In the genomic region with DNA sequence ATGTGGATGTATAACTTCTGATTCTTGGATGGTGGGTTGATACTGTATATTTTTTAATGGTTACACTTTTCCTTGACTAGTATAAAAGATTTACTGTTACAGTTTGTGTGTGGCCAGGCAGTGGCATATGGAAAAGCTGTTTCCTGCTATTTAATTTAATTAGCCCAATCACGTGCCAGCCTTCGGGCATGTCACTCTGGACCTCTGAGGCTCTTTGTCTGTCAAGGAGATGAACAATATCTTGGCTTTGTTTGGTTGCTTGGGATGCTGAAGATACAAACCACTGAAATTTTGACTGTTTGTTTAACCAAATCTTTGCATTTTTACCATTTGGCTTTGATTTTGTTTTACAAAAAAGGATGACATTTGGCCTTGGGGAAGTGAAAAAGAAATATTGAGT, we compare ENCODE assay signal across 24 cellular contexts.
"Had no signal": no experiment of that assay in that cellular context is flagged by ENCODE, and none has a peak within 500 bp of the region (broad histone marks: within the 10 kb centered on the region; RNA-seq: fewer than 3 reads in every experiment).

No MANE protein-coding gene starts in this region.

- DNase-seq: activated CD4-positive, alpha-beta T cell treated with anti-CD3 and anti-CD28 coated beads for 4 hours; activated CD4-positive, alpha-beta T cell treated with anti-CD3 and anti-CD28 coated beads, Interleukin-2, amount 50 U/mL, for 48 hours; activated effector memory CD4-positive, alpha-beta T cell treated with Interleukin-2 at 50 U/mL for 16 hours; activated naive CD4-positive, alpha-beta T cell treated with anti-CD3 and anti-CD28 coated beads for 36 hours; activated naive CD8-positive, alpha-beta T cell treated with anti-CD3 and anti-CD28 coated beads, Interleukin-2, amount 10 ng/mL, durations not matched to agents 7 days and 5 days; activated T-cell treated with anti-CD3 and anti-CD28 coated beads, Interleukin-2, amount 50 U/mL, for 72 hours; colonic mucosa; effector memory CD8-positive, alpha-beta T cell; lower lobe of right lung; naive thymus-derived CD4-positive, alpha-beta T cell; spleen; stimulated activated CD4-positive, alpha-beta T cell treated with anti-CD3 and anti-CD28 coated beads, Interleukin-4, amount 100 ng/mL, for 4 hours; stimulated activated naive CD8-positive, alpha-beta T cell treated with anti-CD3 and anti-CD28 coated beads, Interleukin-15, amount 100 ng/mL, for 72 hours; T1000 had no signal

- H3K4me3 ChIP-seq: colonic mucosa, gastroesophageal sphincter, lower lobe of right lung, neural progenitor cell, prostate gland, right atrium auricular region, spleen, suprapubic skin, tibial nerve had no signal

- H3K4me3 Mint-ChIP-seq: activated naive CD4-positive, alpha-beta T cell treated with anti-CD3 and anti-CD28 coated beads for 36 hours; activated naive CD8-positive, alpha-beta T cell treated with anti-CD3 and anti-CD28 coated beads, Interleukin-2, amount 10 ng/mL, durations not matched to agents 7 days and 5 days; activated T-cell treated with anti-CD3 and anti-CD28 coated beads, Interleukin-2, amount 50 U/mL, for 72 hours; effector memory CD8-positive, alpha-beta T cell; naive thymus-derived CD4-positive, alpha-beta T cell; neural progenitor cell; stimulated activated naive CD8-positive, alpha-beta T cell treated with anti-CD3 and anti-CD28 coated beads, Interleukin-15, amount 100 ng/mL, for 72 hours; T-helper 1 cell treated with Interleukin-12 subunit alpha and Interleukin-12 subunit beta and Interleukin-4 antibody, amounts not matched to agents 30 μg/mL and 1 μg/mL, for 36 hours; WTC11 had no signal

- H3K27ac Mint-ChIP-seq: activated naive CD4-positive, alpha-beta T cell treated with anti-CD3 and anti-CD28 coated beads for 36 hours; activated naive CD8-positive, alpha-beta T cell treated with anti-CD3 and anti-CD28 coated beads, Interleukin-2, amount 10 ng/mL, durations not matched to agents 7 days and 5 days; activated T-cell treated with anti-CD3 and anti-CD28 coated beads, Interleukin-2, amount 50 U/mL, for 72 hours; effector memory CD8-positive, alpha-beta T cell; naive thymus-derived CD4-positive, alpha-beta T cell; neural progenitor cell; stimulated activated naive CD8-positive, alpha-beta T cell treated with anti-CD3 and anti-CD28 coated beads, Interleukin-15, amount 100 ng/mL, for 72 hours; T-helper 1 cell treated with Interleukin-12 subunit alpha and Interleukin-12 subunit beta and Interleukin-4 antibody, amounts not matched to agents 30 μg/mL and 1 μg/mL, for 36 hours; WTC11 had no signal

- H3K9me3 ChIP-seq: colonic mucosa, gastroesophageal sphincter, lower lobe of right lung, prostate gland, right atrium auricular region, spleen had no signal

- H3K9me3 Mint-ChIP-seq: activated naive CD4-positive, alpha-beta T cell treated with anti-CD3 and anti-CD28 coated beads for 36 hours; activated naive CD8-positive, alpha-beta T cell treated with anti-CD3 and anti-CD28 coated beads, Interleukin-2, amount 10 ng/mL, durations not matched to agents 7 days and 5 days; effector memory CD8-positive, alpha-beta T cell; T-helper 1 cell treated with Interleukin-12 subunit alpha and Interleukin-12 subunit beta and Interleukin-4 antibody, amounts not matched to agents 30 μg/mL and 1 μg/mL, for 36 hours; WTC11 had no signal

- H3K4me2 ChIP-seq: neural progenitor cell had no signal

- H3K36me3 ChIP-seq: colonic mucosa, gastroesophageal sphincter, lower lobe of right lung, neural progenitor cell, prostate gland, right atrium auricular region, suprapubic skin, tibial nerve had no signal

- H3K9ac ChIP-seq: neural progenitor cell had no signal

- H2AFZ ChIP-seq: neural progenitor cell had no signal

- H3K27me3 Mint-ChIP-seq: activated naive CD8-positive, alpha-beta T cell treated with anti-CD3 and anti-CD28 coated beads, Interleukin-2, amount 10 ng/mL, durations not matched to agents 7 days and 5 days; effector memory CD8-positive, alpha-beta T cell; naive thymus-derived CD4-positive, alpha-beta T cell; stimulated activated naive CD8-positive, alpha-beta T cell treated with anti-CD3 and anti-CD28 coated beads, Interleukin-15, amount 100 ng/mL, for 72 hours had no signal

- H3K4me1 ChIP-seq: colonic mucosa, gastroesophageal sphincter, lower lobe of right lung, neural progenitor cell, prostate gland, right atrium auricular region, spleen, suprapubic skin, tibial nerve had no signal

- ATAC-seq: activated T-cell treated with anti-CD3 and anti-CD28 coated beads, Interleukin-2, amount 50 U/mL, for 72 hours; effector memory CD8-positive, alpha-beta T cell; esophagus mucosa; gastroesophageal sphincter; lower lobe of right lung; naive thymus-derived CD4-positive, alpha-beta T cell; stimulated activated naive CD8-positive, alpha-beta T cell treated with anti-CD3 and anti-CD28 coated beads, Interleukin-15, amount 100 ng/mL, for 72 hours; WTC11 had no signal

- H3K4me1 Mint-ChIP-seq: activated naive CD8-positive, alpha-beta T cell treated with anti-CD3 and anti-CD28 coated beads, Interleukin-2, amount 10 ng/mL, durations not matched to agents 7 days and 5 days; neural progenitor cell; stimulated activated naive CD8-positive, alpha-beta T cell treated with anti-CD3 and anti-CD28 coated beads, Interleukin-15, amount 100 ng/mL, for 72 hours had no signal

- H3K27me3 ChIP-seq: colonic mucosa, dorsolateral prefrontal cortex, gastroesophageal sphincter, neural progenitor cell, right atrium auricular region, spleen, suprapubic skin, tibial nerve had no signal

- H3K36me3 Mint-ChIP-seq: activated naive CD8-positive, alpha-beta T cell treated with anti-CD3 and anti-CD28 coated beads, Interleukin-2, amount 10 ng/mL, durations not matched to agents 7 days and 5 days; naive thymus-derived CD4-positive, alpha-beta T cell; neural progenitor cell; WTC11 had no signal

- H3K27ac ChIP-seq: colonic mucosa, gastroesophageal sphincter, lower lobe of right lung, neural progenitor cell, prostate gland, right atrium auricular region, spleen, suprapubic skin, tibial nerve had no signal
